20 cellular contexts compared by ENCODE assay signal in the genomic region with DNA sequence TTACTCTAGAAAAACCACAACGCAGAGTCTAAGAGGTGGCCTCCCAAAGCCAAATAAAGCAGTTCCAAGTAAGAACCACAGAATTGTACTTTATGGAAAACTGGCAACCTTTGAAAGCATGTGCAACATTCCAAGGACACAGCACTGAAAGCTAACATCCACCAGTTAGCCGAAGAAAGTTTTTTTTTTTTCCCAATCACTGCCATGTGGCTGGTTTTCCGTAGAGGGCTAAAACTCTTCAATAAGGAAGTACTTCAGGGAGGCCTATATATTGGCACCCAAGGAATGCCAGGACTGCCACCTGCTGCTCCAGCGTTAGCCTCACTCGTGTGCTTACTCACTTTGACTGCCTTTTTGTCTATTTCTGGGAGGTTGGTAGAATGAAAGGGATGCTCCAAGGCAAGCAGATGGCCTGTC. TPM values are rescaled to one million over a fixed set of nuclear protein-coding genes. Genes with fewer than 3 reads are reported as not detected.
A peak's percentile ranks its signal among the peaks of the same experiment; 100 is the strongest.
DNase-seq lines count a peak whose midpoint lies in the region; ATAC-seq and TF ChIP-seq lines count a peak whose summit lies in the region.
"Had no signal": no experiment of that assay in that cellular context is flagged by ENCODE, and none has a peak within 500 bp of the region (broad histone marks: within the 10 kb centered on the region; RNA-seq: fewer than 3 reads in every experiment).

No MANE protein-coding gene starts in this region.

- no peaks in the 10 kb centered on the region for H3K4me1 ChIP-seq in breast epithelium
- no peaks in the 10 kb centered on the region for H3K4me1 ChIP-seq in mammary epithelial cell (ENCODE audit: insufficient read depth, low read length)
- no peaks in the 10 kb centered on the region for H3K4me1 ChIP-seq in mucosa of descending colon (ENCODE audit: low read depth)

- intact Hi-C loops in breast epithelium (cut with DNase I; ENCODE audit: low total_unique reads) (no loop called here), mammary epithelial cell (cut with micrococcal nuclease) (no loop called here), mucosa of descending colon (cut with DNase I, micrococcal nuclease) (no loop called here), Calu3 (cut with micrococcal nuclease; ENCODE audit: unreplicated experiment) (no loop called here), cardiac septum (cut with DNase I) (no loop called here)

- no peaks in the 10 kb centered on the region for H3K27me3 ChIP-seq in breast epithelium
- H3K27me3 ChIP-seq in mammary epithelial cell (ENCODE audit: insufficient read depth, low read length), result no peaks in the 10 kb centered on the region
- H3K27me3 ChIP-seq: neutrophil had no signal

- no peaks in the 10 kb centered on the region for H3K9me3 ChIP-seq in breast epithelium
- no peaks in the 10 kb centered on the region for H3K9me3 ChIP-seq in mammary epithelial cell (replicated peaks; ENCODE audit: insufficient read depth, low read length)
- no peaks in the 10 kb centered on the region for H3K9me3 ChIP-seq in mucosa of descending colon
- H3K9me3 ChIP-seq: neutrophil had no signal

- no peak overlapping the region for H3K4me3 ChIP-seq in breast epithelium
- H3K4me3 ChIP-seq in mammary epithelial cell (replicated peaks in 1 of 3; ENCODE audit: insufficient read depth in 1 of 3, low read depth in 2 of 3, low read length in 3 of 3), result no peak overlapping the region
- no peak overlapping the region for H3K4me3 ChIP-seq in mucosa of descending colon
- H3K4me3 ChIP-seq: K562 had no signal

- DNase-seq in breast epithelium (ENCODE audit: low spot score in 2 of 2), result no peak
- DNase-seq in mammary epithelial cell, result no peak
- DNase-seq in astrocyte of the hippocampus (ENCODE audit: low read depth, low spot score), result peak; percentile 92
- DNase-seq in mucosa of descending colon, result no peak
- DNase-seq in COLO829 (ENCODE audit: low spot score), result no peak
- DNase-seq in NCI-H2081 treated with DMSO at 0.1 percent for 48 hours (lab: John Stamatoyannopoulos, UW), result no peak
- DNase-seq in Calu3, result no peak
- DNase-seq in cardiac septum (ENCODE audit: low spot score), result no peak
- DNase-seq: activated CD4-positive, alpha-beta T cell treated with anti-CD3 and anti-CD28 coated beads for 48 hours; activated effector memory CD4-positive, alpha-beta T cell treated with anti-CD3 and anti-CD28 coated beads, Interleukin-2, amount 50 U/mL, for 16 hours; amniotic stem cell; CD4-positive, alpha-beta T cell; cerebellar nuclear complex; DMS153; GDM1; NCI-H748 treated with DMSO at 0.1 percent for 48 hours; stimulated activated CD4-positive, alpha-beta T cell treated with anti-CD3 and anti-CD28 coated beads, Interleukin-12 subunit alpha, Interleukin-12 subunit beta, amount 100 ng/mL, for 4 hours had no signal

- H3K27ac Mint-ChIP-seq in Calu3 (ENCODE audit: unreplicated experiment), result no peak overlapping the region

- no peaks in the 10 kb centered on the region for H3K4me1 Mint-ChIP-seq in Calu3 (ENCODE audit: low read depth, unreplicated experiment)

- CTCF ChIA-PET in mammary epithelial cell (lab: Charles Lee; ENCODE audit: low non-redundant PET) (no interaction called here), Calu3 (lab: Charles Lee) (interaction anchor here (0.5 kb wide), 1 partner anchor 50 kb away, joined by 4 read pairs; no protein-coding TSS in a partner anchor)

- no peak overlapping the region for H2AFZ ChIP-seq in mammary epithelial cell (ENCODE audit: low read depth, low read length)

- H3K36me3 Mint-ChIP-seq in Calu3 (ENCODE audit: insufficient read depth, unreplicated experiment), result peaks cover 58% of the 10 kb centered on the region

- 43% methylated on average over 5 of the region's 5 CpGs for WGBS in mammary epithelial cell (ENCODE audit: low coverage, missing lambda C conversion rate)

- peak; percentile 16 for ATAC-seq in mucosa of descending colon
- ATAC-seq: K562, Right ventricle myocardium inferior had no signal

- H3K4me3 Mint-ChIP-seq in Calu3 (ENCODE audit: low read depth, unreplicated experiment), result no peak overlapping the region
- H3K4me3 Mint-ChIP-seq: CD4-positive, alpha-beta T cell had no signal

- H3K27me3 Mint-ChIP-seq in Calu3 (ENCODE audit: unreplicated experiment), result no peaks in the 10 kb centered on the region
- H3K27me3 Mint-ChIP-seq: CD4-positive, alpha-beta T cell had no signal

- dilution Hi-C loops in mammary epithelial cell (cut with HindIII; ENCODE audit: low sequenced_read_pairs), result no loop called here

- no TSS peak for BruUV-seq in mammary epithelial cell (replicated peaks; lab: Mats Ljungman, UMichigan)
- BruUV-seq in Calu3 (replicated peaks; lab: Mats Ljungman, UMichigan), result no TSS peak

- H3K79me2 ChIP-seq in mammary epithelial cell (ENCODE audit: insufficient read depth, low read length), result no peaks in the 10 kb centered on the region

- peak overlapping the region; percentile 16 to 28 for H3K27ac ChIP-seq in breast epithelium
- H3K27ac ChIP-seq in mammary epithelial cell (ENCODE audit: insufficient read depth, low read depth, low read length), result no peak overlapping the region
- H3K27ac ChIP-seq: neutrophil had no signal

- H3K9ac ChIP-seq in mammary epithelial cell (ENCODE audit: insufficient read depth, low read length), result no peak overlapping the region

- TF ChIP-seq CTCF in breast epithelium (IDR thresholded peaks at IDR 0.05), result no peak
- TF ChIP-seq CTCF in mammary epithelial cell (conservative IDR thresholded peaks at IDR 0.05 in 1 of 2, IDR thresholded peaks at IDR 0.05 in 1 of 2; ENCODE audit: extremely low read depth in 1 of 2, insufficient read depth in 1 of 2, low read depth in 1 of 2, low read length in 2 of 2), result no peak
- TF ChIP-seq CTCF in mucosa of descending colon (IDR thresholded peaks at IDR 0.05), result no peak
- no peak for TF ChIP-seq CTCF in Calu3 (IDR thresholded peaks at IDR 0.05; ENCODE audit: unreplicated experiment)

- in situ Hi-C loops in mammary epithelial cell (cut with MboI; ENCODE audit: low sequenced_read_pairs in 2 of 2), result no loop called here

- H3K9me3 Mint-ChIP-seq in Calu3 (ENCODE audit: low read depth, unreplicated experiment), result no peaks in the 10 kb centered on the region
- H3K9me3 Mint-ChIP-seq: CD4-positive, alpha-beta T cell had no signal

- no peak overlapping the region for H3K4me2 ChIP-seq in mammary epithelial cell (ENCODE audit: insufficient read depth, low read depth, low read length)

- H3K36me3 ChIP-seq in breast epithelium (peaks cover 26% of the 10 kb centered on the region), mammary epithelial cell (ENCODE audit: insufficient read depth, low read length) (peaks cover 67% of the 10 kb centered on the region), mucosa of descending colon (ENCODE audit: low read depth) (peaks cover 6% of the 10 kb centered on the region)

- H4K20me1 ChIP-seq in mammary epithelial cell (ENCODE audit: insufficient read depth, low read length), result no peaks in the 10 kb centered on the region

- TF ChIP-seq POLR2A in breast epithelium (IDR thresholded peaks at IDR 0.05), result no peak

RNA-seq across cellular contexts. Expression of gene CEP95, which starts 25.2 kb away (rescaled TPM):
- total RNA-seq in breast epithelium (10 to 100 TPM; 56.5 to 74.4 (median 73.2) TPM), mammary epithelial cell (10 to 100 TPM; 18.7 to 36.5 TPM), mucosa of descending colon (10 to 100 TPM; 37.1 to 50.8 (median 43.3) TPM), Calu3 (2022) (37.6 and 38.9 TPM in 2 replicates), cardiac septum (16.4 TPM)
- polyA plus RNA-seq in mammary epithelial cell, result 14.6 TPM
- polyA minus RNA-seq in mammary epithelial cell, result 19.4 TPM

RNA-seq across cellular contexts. Expression of gene DDX5, which starts 25.9 kb away (rescaled TPM):
- total RNA-seq in breast epithelium (100 to 1,000 TPM; 616 to 794 (median 655) TPM), mammary epithelial cell (100 to 1,000 TPM; 365 to 726 TPM), mucosa of descending colon (100 to 1,000 TPM; 464 to 736 (median 551) TPM), Calu3 (2022) (384 and 477 TPM in 2 replicates), cardiac septum (443 TPM)
- polyA plus RNA-seq in mammary epithelial cell, result 459 TPM
- polyA minus RNA-seq in mammary epithelial cell, result 589 TPM

RNA-seq across cellular contexts. Expression of gene POLG2, which starts 35.1 kb away (rescaled TPM):
- total RNA-seq in breast epithelium, result 10 to 100 TPM in 2 of 3 donors, 1 to 10 TPM in 1; 3.2 to 18.7 (median 12.8) TPM
- 10 to 100 TPM in 1 of 2 donors, 1 to 10 TPM in 1; 3.8 to 17.7 TPM for total RNA-seq in mammary epithelial cell
- polyA plus RNA-seq in mammary epithelial cell, result 5.1 TPM
- polyA minus RNA-seq in mammary epithelial cell, result 3.4 TPM
- 10 to 100 TPM; 10.8 to 13.5 (median 11.8) TPM for total RNA-seq in mucosa of descending colon
- 25.1 and 29.8 TPM in 2 replicates for total RNA-seq in Calu3 (2022)
- 8.0 TPM for total RNA-seq in cardiac septum
